Comparison of ENCODE assay signal across 8 cellular contexts in the genomic region with DNA sequence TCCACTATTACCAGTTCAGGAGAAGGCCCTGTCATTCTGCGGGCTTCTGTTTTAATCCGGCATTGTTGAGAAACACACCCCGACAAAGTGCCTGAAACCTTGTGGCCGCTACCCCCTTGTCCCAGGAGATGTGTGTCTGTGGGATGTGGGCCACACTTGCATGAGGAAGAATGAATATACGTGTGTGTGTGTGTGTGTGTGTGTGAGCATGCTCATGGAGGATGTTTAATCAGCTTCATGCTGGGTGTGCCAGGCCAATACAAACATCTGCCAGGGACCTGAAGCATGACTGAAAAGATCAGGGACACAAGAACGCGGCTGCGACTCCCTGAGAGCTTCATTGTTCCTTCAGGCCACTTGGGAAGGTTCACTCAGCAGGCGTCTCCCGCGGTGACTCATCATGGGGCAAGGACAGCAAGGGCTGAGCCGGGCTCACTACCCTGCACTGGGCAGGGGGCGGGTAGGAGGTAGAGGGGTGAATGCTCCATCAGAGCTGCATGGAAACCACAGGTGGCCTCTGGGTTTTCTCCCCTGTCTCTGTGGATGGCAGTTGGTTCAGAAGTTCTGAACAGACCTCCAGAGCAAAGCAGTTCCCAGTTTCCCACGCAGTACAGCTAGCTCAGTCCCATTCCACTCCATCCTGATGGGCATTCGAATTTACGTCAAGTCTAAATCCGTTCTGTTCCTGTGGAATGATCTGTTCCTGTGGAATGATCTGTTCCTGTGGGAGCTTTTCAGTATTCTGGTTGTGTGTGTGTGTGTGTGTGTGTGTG. TPM values are rescaled to one million over a fixed set of nuclear protein-coding genes. Genes with fewer than 3 reads are reported as not detected.
A peak's percentile ranks its signal among the peaks of the same experiment; 100 is the strongest.
DNase-seq lines count a peak whose midpoint lies in the region; ATAC-seq, FAIRE-seq and TF ChIP-seq lines count a peak whose summit lies in the region.

No MANE protein-coding gene starts in this region.

- CTCF ChIA-PET in HepG2 (lab: Yijun Ruan, JAX; ENCODE audit: low intra/inter-chr PET ratio, low total read pairs), result no interaction called here

- 2% methylated on average over 14 of the region's 17 CpGs for WGBS in HepG2 (ENCODE audit: low lambda C conversion rate)

- BruUV-seq in HepG2 (replicated peaks; lab: Mats Ljungman, UMichigan), result no TSS peak

- H3K27me3 ChIP-seq in bronchial epithelial cell (ENCODE audit: control insufficient read depth, insufficient read depth, low read length) (no peaks in the 10 kb centered on the region), HepG2 (ENCODE audit: control insufficient read depth in 1 of 2, insufficient read depth in 2 of 2, low read length in 2 of 2) (no peaks in the 10 kb centered on the region), subcutaneous abdominal adipose tissue (ENCODE audit: control insufficient read depth in 5 of 5, insufficient read depth in 4 of 5, low read length in 5 of 5) (peaks cover 0 to 4% (median 0%) of the 10 kb centered on the region in 5 donors)

- peaks cover 4% of the 10 kb centered on the region for H3K79me2 ChIP-seq in HepG2 (ENCODE audit: insufficient read depth, low read length)

- H3K36me3 ChIP-seq in bronchial epithelial cell (ENCODE audit: control insufficient read depth, insufficient read depth, low read length), result no peaks in the 10 kb centered on the region
- H3K36me3 ChIP-seq in HepG2 (replicated peaks in 1 of 2; ENCODE audit: control insufficient read depth in 1 of 2, insufficient read depth in 2 of 2, low read length in 2 of 2), result no peaks in the 10 kb centered on the region
- no peaks in the 10 kb centered on the region for H3K36me3 ChIP-seq in subcutaneous abdominal adipose tissue (ENCODE audit: control insufficient read depth in 5 of 5, insufficient read depth in 5 of 5, low read length in 5 of 5)

- no peaks in the 10 kb centered on the region for H3K27me3 Mint-ChIP-seq in stimulated activated naive CD8-positive, alpha-beta T cell treated with anti-CD3 and anti-CD28 coated beads, Interleukin-15, amount 100 ng/mL, for 72 hours

- POLR2A ChIA-PET in HepG2 (lab: Yijun Ruan, JAX), result interaction anchor here (0.6 to 27.3 kb wide), 10 partner anchors 8 to 158 kb away, joined by 3 to 1590 read pairs (median 10); partner anchors contain the start of genes DPF2, MALAT1 and NEAT1

- H2AFZ ChIP-seq in HepG2 (ENCODE audit: low read length), result no peak overlapping the region

- no peak for TF ChIP-seq CTCF in bronchial epithelial cell (IDR thresholded peaks at IDR 0.05; ENCODE audit: insufficient read depth, low read length, severe bottlenecking)
- TF ChIP-seq CTCF in HepG2 (CRISPR knock-in tag; IDR thresholded peaks at IDR 0.05), result no peak

- H3K4me2 ChIP-seq in HepG2 (ENCODE audit: low read depth, low read length), result peak overlapping the region; percentile 86

- FAIRE-seq in bronchial epithelial cell (lab: Jason Lieb, UNC), result no peak
- FAIRE-seq in HepG2 (lab: Jason Lieb, UNC), result peak; percentile 23

- no peak overlapping the region for H3K27ac Mint-ChIP-seq in stimulated activated naive CD8-positive, alpha-beta T cell treated with anti-CD3 and anti-CD28 coated beads, Interleukin-15, amount 100 ng/mL, for 72 hours

- H3K4me1 ChIP-seq in HepG2 (ENCODE audit: insufficient read depth, low read length), result peaks cover 91% of the 10 kb centered on the region
- H3K4me1 ChIP-seq in subcutaneous abdominal adipose tissue (ENCODE audit: control insufficient read depth in 5 of 5, insufficient read depth in 5 of 5, low read length in 5 of 5), result peaks cover 53 to 98% (median 93%) of the 10 kb centered on the region in 5 donors

- H3K9me3 ChIP-seq in HepG2 (ENCODE audit: low read length), result no peaks in the 10 kb centered on the region
- no peaks in the 10 kb centered on the region for H3K9me3 ChIP-seq in subcutaneous abdominal adipose tissue (ENCODE audit: control insufficient read depth in 5 of 5, low read length in 5 of 5)

- H3K27ac ChIP-seq in HepG2 (ENCODE audit: extremely low read length, insufficient read depth, low read length), result peak overlapping the region; percentile 6
- peak overlapping the region; percentile 99 for H3K27ac ChIP-seq in subcutaneous abdominal adipose tissue (ENCODE audit: low read depth, low read length)

- peak; percentile 8 for ATAC-seq in stimulated activated naive CD8-positive, alpha-beta T cell treated with anti-CD3 and anti-CD28 coated beads, Interleukin-15, Interleukin-2, amounts not matched to agents 100 U/mL and 50 U/mL, for 24 hours
- ATAC-seq in stimulated activated naive CD8-positive, alpha-beta T cell treated with anti-CD3 and anti-CD28 coated beads, Interleukin-15, amount 100 ng/mL, for 72 hours, result no peak
- peak; percentile 8 for ATAC-seq in HepG2
- no peak for ATAC-seq in GM19035 (IDR thresholded peaks at IDR 0.05; ENCODE audit: unreplicated experiment)
- ATAC-seq in GM19395 (IDR thresholded peaks at IDR 0.05; ENCODE audit: unreplicated experiment), result no peak

- peaks cover 91% of the 10 kb centered on the region for H3K4me1 Mint-ChIP-seq in stimulated activated naive CD8-positive, alpha-beta T cell treated with anti-CD3 and anti-CD28 coated beads, Interleukin-15, amount 100 ng/mL, for 72 hours

- H3K4me3 ChIP-seq in bronchial epithelial cell (ENCODE audit: low read depth, low read length) (no peak overlapping the region), HepG2 (replicated peaks in 1 of 3; ENCODE audit: insufficient read depth in 1 of 3, low read depth in 2 of 3, low read length in 3 of 3) (peak overlapping the region in 2 of 3 experiments; percentile 6 to 55; a peak in 4 of 6 replicates), subcutaneous abdominal adipose tissue (ENCODE audit: low read depth in 1 of 5, low read length in 5 of 5) (peak overlapping the region in 4 of 5 donors; percentile 2 to 42 (median 34))

- DNase-seq in stimulated activated naive CD8-positive, alpha-beta T cell treated with anti-CD3 and anti-CD28 coated beads, Interleukin-15, Interleukin-2, amounts not matched to agents 100 U/mL and 50 U/mL, for 24 hours, result peak; percentile 48
- no peak for DNase-seq in stimulated activated naive CD8-positive, alpha-beta T cell treated with anti-CD3 and anti-CD28 coated beads, Interleukin-15, amount 100 ng/mL, for 72 hours
- DNase-seq in NCI-H510A (lab: John Stamatoyannopoulos, UW), result peak; percentile 88
- DNase-seq in bronchial epithelial cell (ENCODE audit: low read depth), result peak; percentile 83
- no peak for DNase-seq in HepG2 (ENCODE audit: low spot score)

- peak overlapping the region; percentile 36 for H3K9ac ChIP-seq in HepG2 (ENCODE audit: insufficient read depth, low read depth, low read length)
- H3K9ac ChIP-seq in subcutaneous abdominal adipose tissue (ENCODE audit: low read length in 5 of 5), result peak overlapping the region; percentile 46 to 96 (median 84)

- no peak for TF ChIP-seq RAD21 in HepG2 (CRISPR knock-in tag; IDR thresholded peaks at IDR 0.05)

- no peaks in the 10 kb centered on the region for H4K20me1 ChIP-seq in HepG2 (ENCODE audit: insufficient read depth, low read length)

- in situ Hi-C loops in HepG2 (cut with HindIII; ENCODE audit: extremely low pct_ligation_motif_present, low pct_unique_long_range_greater_than_20kb), result no loop called here

- TF ChIP-seq EP300 in HepG2 (IDR thresholded peaks at IDR 0.05; ENCODE audit: low read depth in 2 of 2, low read length in 2 of 2), result no peak
- TF ChIP-seq EP300 in HepG2 (CRISPR knock-in tag; IDR thresholded peaks at IDR 0.05; ENCODE audit: borderline replicate concordance), result no peak

- intact Hi-C loops in HepG2 (cut with micrococcal nuclease; ENCODE audit: unreplicated experiment), result no loop called here

- TF ChIP-seq POLR2A in HepG2 (IDR thresholded peaks at IDR 0.05; ENCODE audit: insufficient read depth in 1 of 2, low read depth in 2 of 2, low read length in 2 of 2), result no peak

- H3K9me3 Mint-ChIP-seq in stimulated activated naive CD8-positive, alpha-beta T cell treated with anti-CD3 and anti-CD28 coated beads, Interleukin-15, amount 100 ng/mL, for 72 hours, result no peaks in the 10 kb centered on the region

- H3K4me3 Mint-ChIP-seq in stimulated activated naive CD8-positive, alpha-beta T cell treated with anti-CD3 and anti-CD28 coated beads, Interleukin-15, amount 100 ng/mL, for 72 hours, result no peak overlapping the region

RNA-seq across cellular contexts. Expression of gene MALAT1, which starts 7.0 kb away (rescaled TPM):
- total RNA-seq in bronchial epithelial cell, result 11,095 and 16,401 TPM in 2 replicates
- 302 and 1,237 TPM in 2 replicates for total RNA-seq in HepG2 (2016; rRNA removed; fragmentation: Illumina TruSeq; extraction: Trizol)
- 281 and 317 TPM in 2 replicates for total RNA-seq in HepG2 (2016; cell fraction: cytosol; rRNA removed; fragmentation: Illumina TruSeq; extraction: Trizol; ENCODE audit: low read depth)
- 283 and 1,071 TPM in 2 replicates for total RNA-seq in HepG2 (2016; cell fraction: insoluble cytoplasmic fraction; rRNA removed; fragmentation: Illumina TruSeq; extraction: Trizol)
- total RNA-seq in HepG2 (2016; cell fraction: membrane; rRNA removed; fragmentation: Illumina TruSeq; extraction: Trizol), result 241 and 289 TPM in 2 replicates
- total RNA-seq in HepG2 (2016; cell fraction: nucleus; rRNA removed; fragmentation: Illumina TruSeq; extraction: Trizol), result 8,751 and 9,202 TPM in 2 replicates
- 143 and 217 TPM in 2 replicates for polyA plus RNA-seq in HepG2 (2011; rRNA removed)
- 13.0 and 14.3 TPM in 2 replicates for polyA plus RNA-seq in HepG2 (2011; cell fraction: cytosol; rRNA removed)
- polyA plus RNA-seq in HepG2 (2011; cell fraction: nucleus; rRNA removed), result 1,021 and 1,816 TPM in 2 replicates
- 177 and 330 TPM in 2 replicates for polyA plus RNA-seq in HepG2 (2012)
- polyA plus RNA-seq in HepG2 (2016; cell fraction: cytosol; fragmentation: Illumina TruSeq; extraction: Trizol; ENCODE audit: low read depth), result 1.1 and 1.4 TPM in 2 replicates
- polyA plus RNA-seq in HepG2 (2016; cell fraction: insoluble cytoplasmic fraction; fragmentation: Illumina TruSeq; extraction: Trizol; ENCODE audit: low read depth), result 3.9 and 6.5 TPM in 2 replicates
- 1.8 and 10.3 TPM in 2 replicates for polyA plus RNA-seq in HepG2 (2016; cell fraction: membrane; fragmentation: Illumina TruSeq; extraction: Trizol; ENCODE audit: low read depth)
- polyA plus RNA-seq in HepG2 (2016; cell fraction: nucleus; fragmentation: Illumina TruSeq; extraction: Trizol; ENCODE audit: insufficient read depth, low read depth), result 153 and 182 TPM in 2 replicates
- polyA minus RNA-seq in HepG2 (2011; rRNA and poly(A)+ RNA removed; ENCODE audit: low replicate concordance), result 900 and 8,115 TPM in 2 replicates
- 295 and 335 TPM in 2 replicates for polyA minus RNA-seq in HepG2 (2011; cell fraction: cytosol; rRNA and poly(A)+ RNA removed)
- polyA minus RNA-seq in HepG2 (2011; cell fraction: nucleus; rRNA and poly(A)+ RNA removed), result 13,373 and 18,071 TPM in 2 replicates

RNA-seq across cellular contexts. Expression of gene SCYL1, which starts 33.1 kb away (rescaled TPM):
- total RNA-seq in bronchial epithelial cell, result 49.5 and 64.5 TPM in 2 replicates
- total RNA-seq in HepG2 (2016; rRNA removed; fragmentation: Illumina TruSeq; extraction: Trizol), result 61.7 and 65.9 TPM in 2 replicates
- 25.8 and 30.8 TPM in 2 replicates for total RNA-seq in HepG2 (2016; cell fraction: cytosol; rRNA removed; fragmentation: Illumina TruSeq; extraction: Trizol; ENCODE audit: low read depth)
- total RNA-seq in HepG2 (2016; cell fraction: insoluble cytoplasmic fraction; rRNA removed; fragmentation: Illumina TruSeq; extraction: Trizol), result 61.5 and 71.8 TPM in 2 replicates
- total RNA-seq in HepG2 (2016; cell fraction: membrane; rRNA removed; fragmentation: Illumina TruSeq; extraction: Trizol), result 42.4 and 48.2 TPM in 2 replicates
- 43.2 and 44.5 TPM in 2 replicates for total RNA-seq in HepG2 (2016; cell fraction: nucleus; rRNA removed; fragmentation: Illumina TruSeq; extraction: Trizol)
- 103 and 122 TPM in 2 replicates for polyA plus RNA-seq in HepG2 (2011; rRNA removed)
- polyA plus RNA-seq in HepG2 (2011; cell fraction: cytosol; rRNA removed), result 86.0 and 134 TPM in 2 replicates
- 217 and 274 TPM in 2 replicates for polyA plus RNA-seq in HepG2 (2011; cell fraction: nucleus; rRNA removed)
- polyA plus RNA-seq in HepG2 (2012), result 38.8 and 49.2 TPM in 2 replicates
- 18.7 and 21.2 TPM in 2 replicates for polyA plus RNA-seq in HepG2 (2016; cell fraction: cytosol; fragmentation: Illumina TruSeq; extraction: Trizol; ENCODE audit: low read depth)
- 66.5 and 66.9 TPM in 2 replicates for polyA plus RNA-seq in HepG2 (2016; cell fraction: insoluble cytoplasmic fraction; fragmentation: Illumina TruSeq; extraction: Trizol; ENCODE audit: low read depth)
- polyA plus RNA-seq in HepG2 (2016; cell fraction: membrane; fragmentation: Illumina TruSeq; extraction: Trizol; ENCODE audit: low read depth), result 31.2 and 33.8 TPM in 2 replicates
- polyA plus RNA-seq in HepG2 (2016; cell fraction: nucleus; fragmentation: Illumina TruSeq; extraction: Trizol; ENCODE audit: insufficient read depth, low read depth), result 90.8 and 91.5 TPM in 2 replicates
- polyA minus RNA-seq in HepG2 (2011; rRNA and poly(A)+ RNA removed; ENCODE audit: low replicate concordance), result 110 and 139 TPM in 2 replicates
- polyA minus RNA-seq in HepG2 (2011; cell fraction: cytosol; rRNA and poly(A)+ RNA removed), result 43.9 and 59.3 TPM in 2 replicates
- polyA minus RNA-seq in HepG2 (2011; cell fraction: nucleus; rRNA and poly(A)+ RNA removed), result 34.2 and 36.4 TPM in 2 replicates

Comparison
In these comparisons a context has a peak if more than half of its experiments do, and no peak if none do; other contexts are left out.
1. ATAC-seq: peak in stimulated activated naive CD8-positive, alpha-beta T cell treated with anti-CD3 and anti-CD28 coated beads, Interleukin-15, Interleukin-2, amounts not matched to agents 100 U/mL and 50 U/mL, for 24 hours (single experiment) and HepG2 (single experiment); none in stimulated activated naive CD8-positive, alpha-beta T cell treated with anti-CD3 and anti-CD28 coated beads, Interleukin-15, amount 100 ng/mL, for 72 hours (single experiment), GM19035 (single experiment) and GM19395 (single experiment).
2. DNase-seq: peak in stimulated activated naive CD8-positive, alpha-beta T cell treated with anti-CD3 and anti-CD28 coated beads, Interleukin-15, Interleukin-2, amounts not matched to agents 100 U/mL and 50 U/mL, for 24 hours (single experiment), NCI-H510A (single experiment) and bronchial epithelial cell (single experiment); none in stimulated activated naive CD8-positive, alpha-beta T cell treated with anti-CD3 and anti-CD28 coated beads, Interleukin-15, amount 100 ng/mL, for 72 hours (0 of 2) and HepG2 (single experiment).